26 cellular contexts compared by ENCODE assay signal in the genomic region with DNA sequence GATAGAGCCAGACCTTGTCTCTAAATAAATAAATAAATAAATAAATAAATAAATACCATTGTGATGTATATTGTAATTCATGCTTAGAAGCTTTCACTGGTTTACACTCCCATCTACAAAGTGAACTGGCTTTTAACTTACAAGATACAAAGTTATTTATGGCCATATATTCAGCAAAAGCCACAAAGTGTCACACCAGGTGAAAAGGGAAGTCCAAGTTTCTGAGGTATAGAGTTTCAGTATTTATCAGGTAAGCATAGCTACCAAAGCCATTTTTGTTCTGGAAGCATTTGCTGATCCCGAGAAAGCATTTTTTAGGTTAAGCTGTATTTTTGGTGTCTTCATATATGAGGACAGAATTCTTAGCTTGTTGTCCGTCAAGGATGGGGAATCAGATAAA.
"Had no signal": no experiment of that assay in that cellular context is flagged by ENCODE, and none has a peak within 500 bp of the region (broad histone marks: within the 10 kb centered on the region; RNA-seq: fewer than 3 reads in every experiment).

No MANE protein-coding gene starts in this region.

- H3K4me3 ChIP-seq: coronary artery, esophagus squamous epithelium, left ventricle myocardium inferior, lower lobe of right lung, pancreas, right lobe of liver, thoracic aorta, tibial nerve, upper lobe of left lung had no signal

- H3K4me1 ChIP-seq: lower lobe of right lung, pancreas, right lobe of liver, tibial nerve had no signal

- ATAC-seq: effector memory CD8-positive, alpha-beta T cell; left colon; lower lobe of right lung; natural killer cell treated with Interleukin-12 subunit alpha and Interleukin-12 subunit beta and Interleukin-15 and Interleukin-18, amount 100 ng/mL, for 72 hours; pancreas; right lobe of liver; stimulated activated naive B cell treated with anti-CD40 and anti-IgM and Interleukin-4, amounts not matched to agents 10 μg/mL and 1 μg/mL and 100 μg/mL, for 72 hours had no signal

- FAIRE-seq: endometrium, pancreas, small intestine, urothelium cell line had no signal

- H3K36me3 ChIP-seq: esophagus squamous epithelium, left ventricle myocardium inferior, lower lobe of right lung, neutrophil, pancreas, right lobe of liver, thoracic aorta, tibial nerve, upper lobe of left lung had no signal

- H3K27ac ChIP-seq: coronary artery, esophagus squamous epithelium, left ventricle myocardium inferior, lower lobe of right lung, neutrophil, pancreas, right lobe of liver, thoracic aorta, tibial nerve, upper lobe of left lung had no signal

- DNase-seq: effector memory CD8-positive, alpha-beta T cell; erythroblast; esophagus squamous epithelium; foreskin melanocyte; hypothalamus; immature natural killer cell; islet precursor cell; kidney glomerular epithelial cell; left colon; left ventricle myocardium inferior; lower lobe of right lung; naive B cell; pancreas; right lobe of liver; small intestine; stimulated activated CD4-positive, alpha-beta T cell treated with anti-CD3 and anti-CD28 coated beads, Interleukin-15, amount 100 ng/mL, for 24 hours; stimulated activated CD4-positive, alpha-beta T cell treated with anti-CD3 and anti-CD28 coated beads, Interleukin-2, amount 100 ng/mL, for 48 hours; stimulated activated naive B cell treated with anti-CD40 and anti-IgM and Interleukin-4, amounts not matched to agents 10 μg/mL and 1 μg/mL and 100 μg/mL, for 72 hours; upper lobe of left lung had no signal

- H3K9me3 ChIP-seq: esophagus squamous epithelium, left ventricle myocardium inferior, lower lobe of right lung, neutrophil, pancreas, right lobe of liver, thoracic aorta, tibial nerve, upper lobe of left lung had no signal

- H3K27me3 ChIP-seq: esophagus squamous epithelium, neutrophil, pancreas, right lobe of liver, tibial nerve, upper lobe of left lung had no signal
